Comparison of ENCODE assay signal across 22 cellular contexts in the genomic region with DNA sequence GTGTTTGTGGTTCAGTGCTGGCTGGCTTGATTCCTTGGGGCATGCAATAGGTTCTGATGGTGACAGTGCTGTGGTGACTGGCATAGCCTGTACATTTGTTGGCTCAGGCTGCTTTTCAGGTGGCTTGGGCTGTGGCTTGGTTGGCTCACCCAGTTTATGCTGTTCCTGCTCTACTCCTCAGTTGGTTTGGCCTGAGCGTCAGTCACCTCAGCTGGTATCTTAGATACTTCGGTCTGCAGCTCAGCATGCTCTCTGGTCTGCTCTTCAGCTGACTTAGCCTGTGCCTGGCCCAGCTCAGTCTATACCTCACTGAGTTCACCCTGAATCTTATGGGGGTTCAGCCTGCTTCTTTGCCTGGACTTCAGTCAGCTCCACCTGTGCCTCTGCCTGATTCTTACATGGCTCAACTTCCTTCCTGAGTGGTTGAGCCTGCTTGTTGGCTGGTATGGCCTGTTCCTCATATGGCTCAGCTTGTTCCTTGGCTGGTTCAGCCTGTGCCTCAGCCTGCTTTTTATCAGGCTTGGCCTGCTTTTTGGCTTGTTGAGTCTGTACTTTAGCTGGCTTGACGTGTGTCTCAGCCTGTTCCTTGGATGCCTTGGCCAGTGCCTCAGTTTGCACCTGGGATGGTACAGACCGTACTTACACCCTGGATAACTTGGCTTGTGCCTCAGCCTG.
"Had no signal": no experiment of that assay in that cellular context is flagged by ENCODE, and none has a peak within 500 bp of the region (broad histone marks: within the 10 kb centered on the region; RNA-seq: fewer than 3 reads in every experiment).

No MANE protein-coding gene starts in this region.

- H3K36me3 ChIP-seq: right atrium auricular region, thyroid gland had no signal

- H3K27me3 ChIP-seq: body of pancreas, right atrium auricular region, thyroid gland had no signal

- H3K27ac Mint-ChIP-seq: activated CD4-positive, alpha-beta T cell treated with anti-CD3 and anti-CD28 coated beads for 36 hours; activated CD8-positive, alpha-beta memory T cell treated with anti-CD3 and anti-CD28 coated beads, Interleukin-2, amount 10 ng/mL, durations not matched to agents 7 days and 5 days; activated naive CD8-positive, alpha-beta T cell; endodermal cell; immature natural killer cell; progenitor cell of endocrine pancreas had no signal

- ATAC-seq: activated CD4-positive, alpha-beta T cell treated with anti-CD3 and anti-CD28 coated beads for 36 hours; activated CD8-positive, alpha-beta memory T cell treated with anti-CD3 and anti-CD28 coated beads, Interleukin-2, amount 10 ng/mL, durations not matched to agents 7 days and 5 days; body of pancreas had no signal

- H3K9me3 ChIP-seq: body of pancreas, mucosa of descending colon, right atrium auricular region, thyroid gland had no signal

- H3K4me1 ChIP-seq: body of pancreas, right atrium auricular region, thyroid gland had no signal

- DNase-seq: activated CD4-positive, alpha-beta T cell treated with anti-CD3 and anti-CD28 coated beads for 36 hours; activated CD4-positive, alpha-beta T cell treated with anti-CD3 and anti-CD28 coated beads, Interleukin-2, amount 50 U/mL, for 48 hours; activated CD8-positive, alpha-beta memory T cell treated with anti-CD3 and anti-CD28 coated beads, Interleukin-2, amount 10 ng/mL, durations not matched to agents 7 days and 5 days; amygdala; body of pancreas; caudate nucleus; dorsolateral prefrontal cortex; endodermal cell; erythroblast; immature natural killer cell; mesenchymal stem cell; naive B cell; stimulated activated CD4-positive, alpha-beta T cell treated with anti-CD3 and anti-CD28 coated beads, Interleukin-12 subunit alpha, Interleukin-12 subunit beta, amount 100 ng/mL, for 4 hours; stimulated activated CD4-positive, alpha-beta T cell treated with anti-CD3 and anti-CD28 coated beads, Interleukin-1b, Interleukin-23, amount 100 ng/mL, for 48 hours; stimulated activated CD8-positive, alpha-beta memory T cell treated with anti-CD3 and anti-CD28 coated beads, Interleukin-4, amount 100 ng/mL, for 48 hours; stimulated activated naive CD4-positive, alpha-beta T cell; thyroid gland had no signal

- H3K36me3 Mint-ChIP-seq: activated CD8-positive, alpha-beta memory T cell treated with anti-CD3 and anti-CD28 coated beads, Interleukin-2, amount 10 ng/mL, durations not matched to agents 7 days and 5 days; activated naive CD8-positive, alpha-beta T cell; immature natural killer cell; naive B cell had no signal

- H3K4me3 ChIP-seq: body of pancreas, dorsolateral prefrontal cortex, mucosa of descending colon, right atrium auricular region, thyroid gland had no signal

- H3K27ac ChIP-seq: body of pancreas, dorsolateral prefrontal cortex, right atrium auricular region, thyroid gland had no signal

- H3K4me3 Mint-ChIP-seq: activated CD4-positive, alpha-beta T cell treated with anti-CD3 and anti-CD28 coated beads for 36 hours; activated CD8-positive, alpha-beta memory T cell treated with anti-CD3 and anti-CD28 coated beads, Interleukin-2, amount 10 ng/mL, durations not matched to agents 7 days and 5 days; activated naive CD8-positive, alpha-beta T cell; endodermal cell; immature natural killer cell; neural crest cell had no signal

- H3K4me1 Mint-ChIP-seq: endodermal cell, immature natural killer cell, neural crest cell had no signal

- H3K27me3 Mint-ChIP-seq: activated CD4-positive, alpha-beta T cell treated with anti-CD3 and anti-CD28 coated beads for 36 hours; activated CD8-positive, alpha-beta memory T cell treated with anti-CD3 and anti-CD28 coated beads, Interleukin-2, amount 10 ng/mL, durations not matched to agents 7 days and 5 days; activated naive CD8-positive, alpha-beta T cell; progenitor cell of endocrine pancreas had no signal
